Comparison of ENCODE assay signal across 9 cellular contexts in the genomic region with DNA sequence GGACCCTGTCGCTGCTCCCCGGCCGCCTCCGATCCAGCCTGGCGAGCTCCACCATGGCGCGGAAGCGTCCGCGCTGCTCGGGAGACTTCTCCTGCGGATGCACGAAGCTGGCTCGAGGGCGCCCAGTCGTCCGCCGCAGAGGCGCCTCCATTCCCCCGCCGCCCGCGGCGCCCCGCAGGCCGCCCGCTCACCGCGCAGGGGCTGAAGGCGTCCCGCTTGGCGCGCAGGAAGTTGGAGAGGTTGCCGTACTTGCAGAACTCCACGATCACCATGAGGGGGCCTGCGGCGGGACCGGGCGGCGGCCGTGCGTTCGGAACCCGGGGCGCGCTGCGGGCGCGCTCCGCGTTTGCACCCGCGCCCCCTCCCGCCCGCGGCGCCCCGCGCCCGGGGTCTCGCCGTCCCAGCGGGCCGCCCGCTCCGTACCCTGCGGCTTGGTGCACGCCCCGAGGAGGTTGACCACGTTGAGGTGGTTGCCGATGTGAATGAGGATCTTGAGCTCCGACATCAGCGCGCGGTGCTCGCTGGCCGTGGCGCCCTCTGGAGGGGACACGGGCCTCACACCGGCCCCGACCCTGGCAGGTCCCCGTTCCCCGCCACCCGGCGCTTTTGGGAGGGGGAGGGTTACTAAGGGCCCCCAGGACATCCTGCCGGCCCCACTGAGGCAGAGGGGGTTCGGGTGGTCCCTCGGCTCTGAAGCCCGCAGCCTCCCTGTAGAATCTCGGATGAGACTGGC. TPM values are rescaled to one million over a fixed set of nuclear protein-coding genes. Genes with fewer than 3 reads are reported as not detected.
DNase-seq lines count a peak whose midpoint lies in the region; ATAC-seq lines count a peak whose summit lies in the region.
"Had no signal": no experiment of that assay in that cellular context is flagged by ENCODE, and none has a peak within 500 bp of the region (broad histone marks: within the 10 kb centered on the region; RNA-seq: fewer than 3 reads in every experiment).

No MANE protein-coding gene starts in this region.

- no peaks in the 10 kb centered on the region for H3K36me3 Mint-ChIP-seq in activated T-cell treated with anti-CD3 and anti-CD28 coated beads, Interleukin-2, amount 50 U/mL, for 4 hours (ENCODE audit: insufficient read depth)

- no peaks in the 10 kb centered on the region for H3K9me3 ChIP-seq in iPS-15b (ENCODE audit: control insufficient read depth, insufficient read depth, low read length)
- H3K9me3 ChIP-seq: thyroid gland had no signal

- H3K9ac ChIP-seq in iPS-15b (ENCODE audit: low read depth, low read length), result peak overlapping the region; percentile 54

- H3K27me3 Mint-ChIP-seq in activated T-cell treated with anti-CD3 and anti-CD28 coated beads, Interleukin-2, amount 50 U/mL, for 4 hours (ENCODE audit: low read depth), result peaks cover 4% of the 10 kb centered on the region

- H3K4me1 ChIP-seq in iPS-15b (ENCODE audit: control insufficient read depth, insufficient read depth, low read length), result no peaks in the 10 kb centered on the region

- peaks cover 9% of the 10 kb centered on the region for H3K4me1 Mint-ChIP-seq in activated T-cell treated with anti-CD3 and anti-CD28 coated beads, Interleukin-2, amount 50 U/mL, for 4 hours (ENCODE audit: low read depth)

- H3K36me3 ChIP-seq in iPS-15b (ENCODE audit: control insufficient read depth, insufficient read depth, low read length), result no peaks in the 10 kb centered on the region

- peaks cover 8% of the 10 kb centered on the region for H3K27me3 ChIP-seq in iPS-15b (ENCODE audit: control insufficient read depth, insufficient read depth, low read length)
- H3K27me3 ChIP-seq: thyroid gland had no signal

- peak overlapping the region; percentile 73 for H3K4me3 ChIP-seq in Jurkat, Clone E6-1 (ENCODE audit: low read length)
- peak overlapping the region; percentile 49 for H3K4me3 ChIP-seq in iPS-15b (ENCODE audit: low read depth, low read length)

- peak overlapping the region; percentile 21 for H3K4me3 Mint-ChIP-seq in activated T-cell treated with anti-CD3 and anti-CD28 coated beads, Interleukin-2, amount 50 U/mL, for 4 hours

- DNase-seq in AML-193 (lab: John Stamatoyannopoulos, UW) (peak; percentile 30 to 32), NCI-H1436 (lab: John Stamatoyannopoulos, UW) (no peak)
- DNase-seq in Jurkat, Clone E6-1 (ENCODE audit: low read depth, low spot score), result peak; percentile 66
- no peak for DNase-seq in activated T-cell treated with anti-CD3 and anti-CD28 coated beads, Interleukin-2, amount 50 U/mL, for 4 hours
- DNase-seq in stimulated activated CD4-positive, alpha-beta T cell treated with anti-CD3 and anti-CD28 coated beads, TNF-alpha, amount 100 ng/mL, for 48 hours (ENCODE audit: low read depth in 3 of 3), result peak; percentile 11 to 13 (median 11)

- H3K9me3 Mint-ChIP-seq in activated T-cell treated with anti-CD3 and anti-CD28 coated beads, Interleukin-2, amount 50 U/mL, for 4 hours, result no peaks in the 10 kb centered on the region

- ATAC-seq in activated T-cell treated with anti-CD3 and anti-CD28 coated beads, Interleukin-2, amount 50 U/mL, for 4 hours, result peak; percentile 81 to 87
- ATAC-seq in HG03520 (IDR thresholded peaks at IDR 0.05; ENCODE audit: unreplicated experiment) (no peak), HG03571 (IDR thresholded peaks at IDR 0.05; ENCODE audit: unreplicated experiment) (no peak)

RNA-seq across cellular contexts. Expression of gene SCGB3A1, which starts 27.7 kb away (rescaled TPM):
- polyA plus RNA-seq in Jurkat, Clone E6-1 (2012; ENCODE audit: insufficient read depth, insufficient read length), result not detected
- total RNA-seq in activated T-cell treated with anti-CD3 and anti-CD28 coated beads, Interleukin-2, amount 50 U/mL, for 4 hours, result under 1 TPM in 1 of 3 donors, not detected in 2; 0.55 TPM

RNA-seq across cellular contexts. Expression of gene FLT4, which starts 30.4 kb away (rescaled TPM):
- 51.2 TPM for polyA plus RNA-seq in Jurkat, Clone E6-1 (2012; ENCODE audit: insufficient read depth, insufficient read length)
- total RNA-seq in activated T-cell treated with anti-CD3 and anti-CD28 coated beads, Interleukin-2, amount 50 U/mL, for 4 hours, result 1 to 10 TPM; 1.2 to 1.8 (median 1.6) TPM

Comparison
In these comparisons a context has a peak if more than half of its experiments do, and no peak if none do; other contexts are left out.
1. DNase-seq: peak in AML-193 (2 of 2), Jurkat, Clone E6-1 (single experiment) and stimulated activated CD4-positive, alpha-beta T cell treated with anti-CD3 and anti-CD28 coated beads, TNF-alpha, amount 100 ng/mL, for 48 hours (3 of 3); none in activated T-cell treated with anti-CD3 and anti-CD28 coated beads, Interleukin-2, amount 50 U/mL, for 4 hours (single experiment) and NCI-H1436 (single experiment).
2. ATAC-seq: peak in activated T-cell treated with anti-CD3 and anti-CD28 coated beads, Interleukin-2, amount 50 U/mL, for 4 hours (2 of 2); none in HG03520 (single experiment) and HG03571 (single experiment).